In genomic region chr9:128344931-128345605, GRCh38 we compare ENCODE assay signal across 26 cellular contexts.
"Had no signal": no experiment of that assay in that cellular context is flagged by ENCODE, and none has a peak within 500 bp of the region (broad histone marks: within the 10 kb centered on the region; RNA-seq: fewer than 3 reads in every experiment).

No MANE protein-coding gene starts in this region.

- H3K4me3 ChIP-seq: gastrocnemius medialis, left ventricle myocardium inferior, lung, mucosa of descending colon, skin epidermis, thyroid gland, upper lobe of left lung, vagina had no signal

- H3K27me3 ChIP-seq: gastrocnemius medialis, neutrophil, thyroid gland, upper lobe of left lung, vagina had no signal

- DNase-seq: activated B cell treated with CpG ODN at 0.5 μM for 24 hours; activated CD8-positive, alpha-beta memory T cell treated with anti-CD3 and anti-CD28 coated beads, Interleukin-2, amount 10 ng/mL, durations not matched to agents 7 days and 5 days; activated CD8-positive, alpha-beta T cell treated with anti-CD3 and anti-CD28 coated beads, Interleukin-2, amount 10 ng/mL, durations not matched to agents 7 days and 5 days; activated naive CD4-positive, alpha-beta T cell; activated T-cell treated with anti-CD3 and anti-CD28 coated beads, Interleukin-2, amount 50 U/mL, for 48 hours; gastrocnemius medialis; glutamatergic neuron; hippocampal formation; left ventricle myocardium inferior; mesendoderm; mucosa of descending colon; stimulated activated CD4-positive, alpha-beta T cell treated with anti-CD3 and anti-CD28 coated beads, Interleukin-4, amount 100 ng/mL, for 24 hours; stimulated activated naive CD8-positive, alpha-beta T cell treated with anti-CD3 and anti-CD28 coated beads, Interleukin-15, amount 100 ng/mL, for 72 hours; T-helper 2 cell; thyroid gland had no signal

- H3K27ac ChIP-seq: epithelial cell of prostate, gastrocnemius medialis, left ventricle myocardium inferior, neutrophil, skin epidermis, thyroid gland, upper lobe of left lung, vagina had no signal

- H3K9me3 ChIP-seq: gastrocnemius medialis, left ventricle myocardium inferior, mucosa of descending colon, neutrophil, thyroid gland, upper lobe of left lung, vagina had no signal

- ATAC-seq: activated CD8-positive, alpha-beta memory T cell treated with anti-CD3 and anti-CD28 coated beads, Interleukin-2, amount 10 ng/mL, durations not matched to agents 7 days and 5 days; activated CD8-positive, alpha-beta T cell treated with anti-CD3 and anti-CD28 coated beads, Interleukin-2, amount 10 ng/mL, durations not matched to agents 7 days and 5 days; activated naive CD4-positive, alpha-beta T cell treated with anti-CD3 and anti-CD28 coated beads, Interleukin-2, amount 50 U/mL, for 72 hours; gastrocnemius medialis; mucosa of descending colon; natural killer cell treated with Interleukin-12 subunit alpha and Interleukin-12 subunit beta and Interleukin-15 and Interleukin-18, amount 100 ng/mL, for 72 hours; sciatic nerve; stimulated activated memory B cell treated with anti-CD40 and anti-IgM and Interleukin-4, amounts not matched to agents 10 μg/mL and 1 μg/mL and 100 μg/mL, for 72 hours; stimulated activated naive CD8-positive, alpha-beta T cell treated with anti-CD3 and anti-CD28 coated beads, Interleukin-15, amount 100 ng/mL, for 72 hours had no signal

- FAIRE-seq: bronchial epithelial cell had no signal
